Comparison of ENCODE assay signal across 23 cellular contexts in genomic region chr10:84212015-84212414, GRCh38. TPM values are rescaled to one million over a fixed set of nuclear protein-coding genes. Genes with fewer than 3 reads are reported as not detected.
DNase-seq lines count a peak whose midpoint lies in the region; ATAC-seq, FAIRE-seq and TF ChIP-seq lines count a peak whose summit lies in the region.
"Had no signal": no experiment of that assay in that cellular context is flagged by ENCODE, and none has a peak within 500 bp of the region (broad histone marks: within the 10 kb centered on the region; RNA-seq: fewer than 3 reads in every experiment).

No MANE protein-coding gene starts in this region.

- no peaks in the 10 kb centered on the region for H3K36me3 Mint-ChIP-seq in MCF 10A (ENCODE audit: insufficient read depth, unreplicated experiment)
- H3K36me3 Mint-ChIP-seq: CD4-positive, CD25-positive, alpha-beta regulatory T cell; CD8-positive, alpha-beta T cell had no signal

- CTCF ChIA-PET in MCF 10A (lab: Yijun Ruan, JAX) = interaction anchor here (0.5 to 3.6 kb wide), 6 partner anchors 15 to 1987 kb away, joined by 3 to 16 read pairs (median 4); no protein-coding TSS in a partner anchor

- ATAC-seq in mucosa of descending colon (peak; percentile 43), GM19035 (IDR thresholded peaks at IDR 0.05; ENCODE audit: unreplicated experiment) (no peak), HG03432 (IDR thresholded peaks at IDR 0.05; ENCODE audit: unreplicated experiment) (no peak)
- ATAC-seq: CD8-positive, alpha-beta T cell had no signal

- H3K4me1 ChIP-seq in breast epithelium (no peaks in the 10 kb centered on the region), mucosa of descending colon (ENCODE audit: low read depth) (no peaks in the 10 kb centered on the region)
- H3K4me1 ChIP-seq: BLaER1, Caco-2 had no signal

- H3K27ac ChIP-seq in breast epithelium = no peak overlapping the region
- H3K27ac ChIP-seq: 22Rv1, BLaER1, C4-2B, GM23248 had no signal

- H3K27me3 ChIP-seq in breast epithelium = peaks cover 0 to 5% of the 10 kb centered on the region in 2 donors
- H3K27me3 ChIP-seq in bronchial epithelial cell (ENCODE audit: control insufficient read depth, insufficient read depth, low read length) = no peaks in the 10 kb centered on the region
- H3K27me3 ChIP-seq: BLaER1 had no signal

- no peak overlapping the region for H3K4me3 Mint-ChIP-seq in MCF 10A (ENCODE audit: unreplicated experiment)
- H3K4me3 Mint-ChIP-seq: B cell; CD4-positive, CD25-positive, alpha-beta regulatory T cell; CD8-positive, alpha-beta T cell had no signal

- TF ChIP-seq CTCF in MCF 10A (IDR thresholded peaks at IDR 0.05; ENCODE audit: unreplicated experiment) = no peak
- TF ChIP-seq CTCF in breast epithelium (IDR thresholded peaks at IDR 0.05) = no peak
- no peak for TF ChIP-seq CTCF in bronchial epithelial cell (IDR thresholded peaks at IDR 0.05; ENCODE audit: insufficient read depth, low read length, severe bottlenecking)
- TF ChIP-seq CTCF in mucosa of descending colon (IDR thresholded peaks at IDR 0.05) = no peak

- intact Hi-C loops in MCF 10A (cut with micrococcal nuclease) (no loop called here), breast epithelium (cut with DNase I; ENCODE audit: low total_unique reads) (no loop called here), mucosa of descending colon (cut with DNase I, micrococcal nuclease) (no loop called here)

- no peak for TF ChIP-seq POLR2A in breast epithelium (IDR thresholded peaks at IDR 0.05)

- peaks cover 42% of the 10 kb centered on the region for H3K27me3 Mint-ChIP-seq in MCF 10A (ENCODE audit: insufficient read depth, unreplicated experiment)
- H3K27me3 Mint-ChIP-seq: CD4-positive, CD25-positive, alpha-beta regulatory T cell had no signal

- no peak overlapping the region for H3K4me3 ChIP-seq in breast epithelium
- no peak overlapping the region for H3K4me3 ChIP-seq in bronchial epithelial cell (ENCODE audit: low read depth, low read length)
- no peak overlapping the region for H3K4me3 ChIP-seq in mucosa of descending colon
- H3K4me3 ChIP-seq: BLaER1, GM23248 had no signal

- no peaks in the 10 kb centered on the region for H3K9me3 ChIP-seq in breast epithelium
- H3K9me3 ChIP-seq in mucosa of descending colon = no peaks in the 10 kb centered on the region
- H3K9me3 ChIP-seq: BLaER1, Caco-2 had no signal

- DNase-seq in MCF 10A (ENCODE audit: unreplicated experiment) (no peak), breast epithelium (ENCODE audit: low spot score in 2 of 2) (no peak), bronchial epithelial cell (ENCODE audit: low read depth) (no peak), mucosa of descending colon (no peak)
- DNase-seq: Caco-2; CD4-positive, CD25-positive, alpha-beta regulatory T cell; CD8-positive, alpha-beta T cell; DMS153; DND-41; GM23248; H7; HCEC 1CT had no signal

- BruUV-seq in MCF 10A (replicated peaks; lab: Mats Ljungman, UMichigan) = no TSS peak

- H3K4me1 Mint-ChIP-seq in MCF 10A (ENCODE audit: insufficient read depth, unreplicated experiment) = no peaks in the 10 kb centered on the region
- H3K4me1 Mint-ChIP-seq: B cell had no signal

- POLR2A ChIA-PET in MCF 10A (lab: Yijun Ruan, JAX) = interaction anchor here (1.3 kb wide), 1 partner anchor 71 kb away, joined by 3 read pairs; no protein-coding TSS in a partner anchor

- no peaks in the 10 kb centered on the region for H3K9me3 Mint-ChIP-seq in MCF 10A (ENCODE audit: unreplicated experiment)
- H3K9me3 Mint-ChIP-seq: CD4-positive, CD25-positive, alpha-beta regulatory T cell; CD8-positive, alpha-beta T cell had no signal

- peak; percentile 43 for FAIRE-seq in bronchial epithelial cell (lab: Jason Lieb, UNC)
- FAIRE-seq: A204.1, G401.6, GM12892, GM19239, H1 had no signal

- no peaks in the 10 kb centered on the region for H3K36me3 ChIP-seq in breast epithelium
- no peaks in the 10 kb centered on the region for H3K36me3 ChIP-seq in bronchial epithelial cell (ENCODE audit: control insufficient read depth, insufficient read depth, low read length)
- no peaks in the 10 kb centered on the region for H3K36me3 ChIP-seq in mucosa of descending colon (ENCODE audit: low read depth)
- H3K36me3 ChIP-seq: BLaER1 had no signal

- H3K27ac Mint-ChIP-seq in MCF 10A (ENCODE audit: low read depth, unreplicated experiment) = peak overlapping the region; percentile 17
- H3K27ac Mint-ChIP-seq: B cell; CD8-positive, alpha-beta T cell had no signal

RNA-seq across cellular contexts. Expression of gene LRIT2, which starts 13.3 kb away (rescaled TPM):
- total RNA-seq in MCF 10A (2022) (not detected in 2 replicates), breast epithelium (not detected), bronchial epithelial cell (not detected in 2 replicates), mucosa of descending colon (not detected)
- total RNA-seq: B cell; Caco-2; CD4-positive, CD25-positive, alpha-beta regulatory T cell; CD8-positive, alpha-beta T cell; GM23248; H1; H7 had no signal

RNA-seq across cellular contexts. Expression of gene CDHR1, which starts 17.7 kb away (rescaled TPM):
- total RNA-seq in MCF 10A (2022) (not detected in 2 replicates), breast epithelium (under 1 TPM; 0.15 to 0.66 (median 0.16) TPM), bronchial epithelial cell (0.53 and 0.90 TPM in 2 replicates), mucosa of descending colon (100 to 1,000 TPM in 2 of 3 donors, 10 to 100 TPM in 1; 39.6 to 169 (median 114) TPM)
- total RNA-seq: Caco-2, GM23248 had no signal

RNA-seq across cellular contexts. Expression of gene LRIT1, which starts 29.3 kb away (rescaled TPM):
- total RNA-seq in MCF 10A (2022) (not detected in 2 replicates), breast epithelium (not detected), bronchial epithelial cell (not detected in 2 replicates), mucosa of descending colon (not detected)
- total RNA-seq: B cell; Caco-2; CD4-positive, CD25-positive, alpha-beta regulatory T cell; CD8-positive, alpha-beta T cell; GM23248; H1; H7 had no signal

RNA-seq across cellular contexts. Expression of gene RGR, which starts 32.8 kb away (rescaled TPM):
- total RNA-seq in MCF 10A (2022) (not detected in 2 replicates), breast epithelium (under 1 TPM; 0.33 to 0.96 (median 0.59) TPM), bronchial epithelial cell (not detected in 2 replicates), mucosa of descending colon (not detected)
- total RNA-seq: B cell; Caco-2; CD4-positive, CD25-positive, alpha-beta regulatory T cell; CD8-positive, alpha-beta T cell; GM23248; H1; H7 had no signal

RNA-seq across cellular contexts. Expression of gene GPR15LG, which starts 38.4 kb away (rescaled TPM):
- total RNA-seq in MCF 10A (2022) = not detected in 2 replicates
- total RNA-seq in breast epithelium = 1 to 10 TPM in 1 of 3 donors, not detected in 2; 1.3 TPM
- total RNA-seq in bronchial epithelial cell = 0.53 and 2.6 TPM in 2 replicates
- total RNA-seq in mucosa of descending colon = 100 to 1,000 TPM; 231 to 725 (median 467) TPM
- total RNA-seq: B cell; Caco-2; CD4-positive, CD25-positive, alpha-beta regulatory T cell; CD8-positive, alpha-beta T cell; GM23248; H1; H7 had no signal

Comparison
In these comparisons a context has a peak if more than half of its experiments do, and no peak if none do; other contexts are left out.
1. RNA of gene CDHR1, which starts 17.7 kb away (total RNA-seq): 39.6 to 169 TPM in mucosa of descending colon; 0.53 to 0.90 TPM in bronchial epithelial cell, 0.15 to 0.66 TPM in breast epithelium and not detected in MCF 10A; every median in the first group is over 10 times any median in the second.